ENCODE assay signal across 20 cellular contexts in the genomic region with DNA sequence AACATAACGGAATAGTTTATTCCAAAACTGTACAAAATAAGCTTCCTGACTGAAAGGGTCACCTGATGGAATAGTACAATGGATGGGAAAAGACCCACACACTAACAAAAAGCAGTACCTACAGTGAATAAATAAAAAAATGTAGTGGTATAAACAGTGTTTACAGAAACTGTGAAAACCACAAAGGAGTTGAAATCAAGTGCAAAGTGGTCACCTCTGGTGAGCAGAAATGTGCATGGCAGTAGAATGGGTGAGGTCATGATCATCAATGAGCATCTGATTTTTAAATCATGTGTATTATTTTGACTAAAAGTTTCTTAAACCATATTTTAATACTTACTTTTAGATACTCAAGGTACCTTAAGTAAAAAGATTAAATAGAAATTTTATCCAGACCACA. TPM values are rescaled to one million over a fixed set of nuclear protein-coding genes. Genes with fewer than 3 reads are reported as not detected.
A peak's percentile ranks its signal among the peaks of the same experiment; 100 is the strongest.
DNase-seq lines count a peak whose midpoint lies in the region; ATAC-seq, FAIRE-seq and TF ChIP-seq lines count a peak whose summit lies in the region.
"Had no signal": no experiment of that assay in that cellular context is flagged by ENCODE, and none has a peak within 500 bp of the region (broad histone marks: within the 10 kb centered on the region; RNA-seq: fewer than 3 reads in every experiment).

No MANE protein-coding gene starts in this region.

- ATAC-seq in GM19395 (IDR thresholded peaks at IDR 0.05; ENCODE audit: unreplicated experiment) = peak; percentile 61
- peak; percentile 39 for ATAC-seq in HG03442 (IDR thresholded peaks at IDR 0.05; ENCODE audit: unreplicated experiment)
- ATAC-seq in effector memory CD8-positive, alpha-beta T cell (replicated peaks) = peak; percentile 82
- ATAC-seq in right lobe of liver = no peak
- ATAC-seq in HG03354 (IDR thresholded peaks at IDR 0.05; ENCODE audit: poor library complexity, severe bottlenecking, unreplicated experiment) = no peak
- ATAC-seq: K562 had no signal

- no peaks in the 10 kb centered on the region for H3K9me3 ChIP-seq in right lobe of liver

- H3K27ac ChIP-seq in right lobe of liver = no peak overlapping the region
- H3K27ac ChIP-seq: BLaER1 had no signal

- no peaks in the 10 kb centered on the region for H3K4me1 ChIP-seq in right lobe of liver
- H3K4me1 ChIP-seq: BLaER1 had no signal

- peak; percentile 59 for FAIRE-seq in GM18507 (lab: Jason Lieb, UNC)
- FAIRE-seq: GM12892, H1, HTR-8/SVneo, K562 had no signal

- TF ChIP-seq CTCF in GM10248 (IDR thresholded peaks at IDR 0.05; ENCODE audit: control extremely low read depth, extremely low read depth, low read depth, missing control alignments) (no peak), right lobe of liver (IDR thresholded peaks at IDR 0.05) (no peak)

- H3K36me3 Mint-ChIP-seq in effector memory CD8-positive, alpha-beta T cell (ENCODE audit: insufficient read depth) = peaks cover 9% of the 10 kb centered on the region

- DNase-seq in GM18507 (ENCODE audit: extremely low spot score, insufficient read length, low read depth) (no peak), GM10248 (ENCODE audit: extremely low spot score) (no peak), right lobe of liver (no peak)
- DNase-seq in effector memory CD8-positive, alpha-beta T cell = no peak
- no peak for DNase-seq in stimulated activated CD4-positive, alpha-beta T cell treated with anti-CD3 and anti-CD28 coated beads, Interleukin-2, amount 100 ng/mL, for 24 hours
- DNase-seq: 8988T; Calu3; CD4-positive, alpha-beta memory T cell; DMS79 treated with DMSO at 0.1 percent for 48 hours; H9; IMR-90 had no signal

- peaks cover 0 to 12% (median 0%) of the 10 kb centered on the region in 4 donors for H3K36me3 ChIP-seq in right lobe of liver

- intact Hi-C loops in right lobe of liver (cut with DNase I) = no loop called here

- no peak overlapping the region for H3K27ac Mint-ChIP-seq in effector memory CD8-positive, alpha-beta T cell
- H3K27ac Mint-ChIP-seq: CD4-positive, alpha-beta memory T cell; H9 had no signal

- POLR2A ChIA-PET in GM10248 (lab: Yijun Ruan, JAX) = no interaction called here

- no peaks in the 10 kb centered on the region for H3K27me3 Mint-ChIP-seq in effector memory CD8-positive, alpha-beta T cell
- H3K27me3 Mint-ChIP-seq: CD4-positive, alpha-beta memory T cell had no signal

- WGBS in right lobe of liver (ENCODE audit: insufficient coverage, low coverage, low lambda C conversion rate, missing lambda C conversion rate) = 83% methylated on average over 1 of the region's 1 CpG

- peak overlapping the region in 1 of 2 donors; percentile 32 for H3K4me3 Mint-ChIP-seq in effector memory CD8-positive, alpha-beta T cell
- H3K4me3 Mint-ChIP-seq: CD14-positive monocyte; CD4-positive, alpha-beta memory T cell; H9 had no signal

- TF ChIP-seq POLR2A in right lobe of liver (IDR thresholded peaks at IDR 0.05) = no peak

- H3K27me3 ChIP-seq in right lobe of liver = no peaks in the 10 kb centered on the region
- H3K27me3 ChIP-seq: BLaER1 had no signal

- no peaks in the 10 kb centered on the region for H3K9me3 Mint-ChIP-seq in effector memory CD8-positive, alpha-beta T cell
- H3K9me3 Mint-ChIP-seq: CD14-positive monocyte; CD4-positive, alpha-beta memory T cell; H9 had no signal

- CTCF ChIA-PET in GM10248 (lab: Yijun Ruan, JAX) = interaction anchor here (1.2 to 1.8 kb wide), 3 partner anchors 9 to 18 kb away, joined by 5 to 7 read pairs (median 5); a partner anchor contains a TSS

- H3K4me1 Mint-ChIP-seq in effector memory CD8-positive, alpha-beta T cell (ENCODE audit: low read depth in 2 of 2) = peaks cover 11 to 16% of the 10 kb centered on the region in 2 donors
- H3K4me1 Mint-ChIP-seq: CD14-positive monocyte had no signal

- H3K4me3 ChIP-seq in right lobe of liver = no peak overlapping the region
- H3K4me3 ChIP-seq: BLaER1, K562 had no signal

RNA-seq across cellular contexts. Expression of a gene that starts 11.4 kb away (rescaled TPM):
- 1 to 10 TPM; 2.2 to 4.3 (median 3.2) TPM for total RNA-seq in right lobe of liver

Comparison
In these comparisons a context has a peak if more than half of its experiments do, and no peak if none do; other contexts are left out.
1. ATAC-seq: peak in GM19395 (single experiment), HG03442 (single experiment) and effector memory CD8-positive, alpha-beta T cell (single experiment); none in right lobe of liver (0 of 4) and HG03354 (single experiment).